Comparison of ENCODE assay signal across 10 cellular contexts in the genomic region with DNA sequence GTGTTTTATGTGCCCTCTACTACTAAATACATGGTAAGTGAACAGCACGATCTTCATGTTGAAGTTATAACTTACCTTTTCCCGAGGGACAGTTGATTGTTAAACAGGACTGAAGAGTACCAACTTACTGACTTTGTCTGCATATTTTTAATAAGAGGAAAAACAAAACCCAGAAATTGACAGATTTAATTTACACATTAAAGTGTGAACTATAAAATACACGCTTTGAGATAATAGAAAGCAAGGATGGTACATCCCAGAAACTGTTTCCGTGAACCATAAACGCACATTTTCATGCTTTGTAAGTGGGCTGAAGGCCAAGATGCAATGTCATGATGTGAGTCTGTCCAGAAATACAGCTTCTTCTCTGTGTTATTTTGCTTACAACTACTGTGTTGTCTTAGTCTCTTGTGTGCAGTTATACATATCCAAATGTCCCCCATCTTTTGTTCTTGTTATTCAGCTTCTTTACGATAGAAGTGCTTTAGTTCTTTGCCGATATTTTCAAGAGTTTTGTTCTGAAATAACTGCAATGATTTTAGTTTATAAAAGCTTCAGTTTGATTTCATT.
DNase-seq lines count a peak whose midpoint lies in the region; ATAC-seq and TF ChIP-seq lines count a peak whose summit lies in the region.
"Had no signal": no experiment of that assay in that cellular context is flagged by ENCODE, and none has a peak within 500 bp of the region (broad histone marks: within the 10 kb centered on the region; RNA-seq: fewer than 3 reads in every experiment).

No MANE protein-coding gene starts in this region.

- peaks cover 12% of the 10 kb centered on the region for H4K20me1 ChIP-seq in PC-9 (ENCODE audit: insufficient read depth)

- no peaks in the 10 kb centered on the region for H3K9me2 ChIP-seq in PC-9 (ENCODE audit: insufficient read depth)

- H3K27me3 ChIP-seq in BE2C (no peaks in the 10 kb centered on the region), PC-9 (ENCODE audit: insufficient read depth, low read depth) (no peaks in the 10 kb centered on the region)
- H3K27me3 ChIP-seq: heart right ventricle had no signal

- CTCF ChIA-PET in PC-9 (lab: Charles Lee) = interaction anchor here (0.6 to 0.9 kb wide), 2 partner anchors 20 to 229 kb away, joined by 3 to 10 read pairs; no protein-coding TSS in a partner anchor

- no peaks in the 10 kb centered on the region for H3K79me2 ChIP-seq in PC-9 (ENCODE audit: low read depth)

- no TSS peak for BruUV-seq in PC-9 (replicated peaks; lab: Mats Ljungman, UMichigan)

- H3K36me3 ChIP-seq in BE2C (peaks cover 5% of the 10 kb centered on the region), PC-9 (ENCODE audit: low read depth) (no peaks in the 10 kb centered on the region)

- H3K4me3 ChIP-seq in BE2C (ENCODE audit: low read depth, low read length) (0 out of 2 replicates have a peak overlapping the region, but pooled peaks have one; percentile 7), PC-9 (no peak overlapping the region)
- H3K4me3 ChIP-seq: heart right ventricle had no signal

- ATAC-seq in SK-N-SH treated with all-trans-retinoic acid at 6 μM for 48 hours = peak; percentile 39
- ATAC-seq in GM18907 (IDR thresholded peaks at IDR 0.05; ENCODE audit: unreplicated experiment) = no peak

- H2AFZ ChIP-seq in PC-9 = no peak overlapping the region

- H3K27ac ChIP-seq in PC-9 = no peak overlapping the region
- H3K27ac ChIP-seq: heart right ventricle had no signal

- H3F3A ChIP-seq in PC-9 (ENCODE audit: insufficient read depth, low read depth) = peaks cover 19% of the 10 kb centered on the region; the same call in 1 of the 2 replicates

- H3K9me3 ChIP-seq in BE2C (no peaks in the 10 kb centered on the region), PC-9 (ENCODE audit: insufficient read depth, low read depth) (no peaks in the 10 kb centered on the region)
- H3K9me3 ChIP-seq: heart right ventricle had no signal

- H3K4me1 ChIP-seq in BE2C (peaks cover 30% of the 10 kb centered on the region), PC-9 (replicated peaks; ENCODE audit: insufficient read depth) (peaks cover 14% of the 10 kb centered on the region)

- DNase-seq in BE2C (no peak), ELR (ENCODE audit: low read depth) (peak; percentile 44), foreskin melanocyte (peak; percentile 70), PC-9 (no peak), head of caudate nucleus (no peak)
- DNase-seq in activated CD8-positive, alpha-beta memory T cell treated with anti-CD3 and anti-CD28 coated beads for 24 hours = no peak
- DNase-seq: activated CD8-positive, alpha-beta memory T cell treated with anti-CD3 and anti-CD28 coated beads, Interleukin-2, amount 50 U/mL, for 48 hours had no signal

- intact Hi-C loops in PC-9 (cut with micrococcal nuclease; ENCODE audit: unreplicated experiment) = no loop called here
- intact Hi-C loops in head of caudate nucleus (cut with DNase I) = loop anchor here (10.0 kb wide), 1 partner anchor 189 kb away; the partner anchor contains the start of gene MLLT10

- no peak overlapping the region; the same call in 1 of the 2 replicates for H3K4me2 ChIP-seq in PC-9

- TF ChIP-seq CTCF in BE2C (IDR thresholded peaks at IDR 0.05; ENCODE audit: low read depth, low read length) (no peak), PC-9 (conservative IDR thresholded peaks at IDR 0.05) (no peak)

- POLR2A ChIA-PET in PC-9 (lab: Charles Lee; ENCODE audit: unreplicated experiment) = interaction anchor here (0.5 to 0.9 kb wide), 3 partner anchors 9 to 319 kb away, joined by 3 to 11 read pairs (median 5); no protein-coding TSS in a partner anchor

TF ChIP-seq in SK-N-SH treated with all-trans-retinoic acid at 6 μM for 48 hours, 23 proteins besides CTCF, POLR2A, EP300 and RAD21:
- TF ChIP-seq ISL1 (CRISPR knock-in tag; IDR thresholded peaks at IDR 0.05) = no peak
- TF ChIP-seq ZC3H10 (CRISPR knock-in tag; IDR thresholded peaks at IDR 0.05) = no peak
- TF ChIP-seq CSDC2 (CRISPR knock-in tag; IDR thresholded peaks at IDR 0.05) = no peak
- TF ChIP-seq BACH2 (CRISPR knock-in tag; IDR thresholded peaks at IDR 0.05; ENCODE audit: borderline replicate concordance) = no peak
- TF ChIP-seq, protein P1, sequence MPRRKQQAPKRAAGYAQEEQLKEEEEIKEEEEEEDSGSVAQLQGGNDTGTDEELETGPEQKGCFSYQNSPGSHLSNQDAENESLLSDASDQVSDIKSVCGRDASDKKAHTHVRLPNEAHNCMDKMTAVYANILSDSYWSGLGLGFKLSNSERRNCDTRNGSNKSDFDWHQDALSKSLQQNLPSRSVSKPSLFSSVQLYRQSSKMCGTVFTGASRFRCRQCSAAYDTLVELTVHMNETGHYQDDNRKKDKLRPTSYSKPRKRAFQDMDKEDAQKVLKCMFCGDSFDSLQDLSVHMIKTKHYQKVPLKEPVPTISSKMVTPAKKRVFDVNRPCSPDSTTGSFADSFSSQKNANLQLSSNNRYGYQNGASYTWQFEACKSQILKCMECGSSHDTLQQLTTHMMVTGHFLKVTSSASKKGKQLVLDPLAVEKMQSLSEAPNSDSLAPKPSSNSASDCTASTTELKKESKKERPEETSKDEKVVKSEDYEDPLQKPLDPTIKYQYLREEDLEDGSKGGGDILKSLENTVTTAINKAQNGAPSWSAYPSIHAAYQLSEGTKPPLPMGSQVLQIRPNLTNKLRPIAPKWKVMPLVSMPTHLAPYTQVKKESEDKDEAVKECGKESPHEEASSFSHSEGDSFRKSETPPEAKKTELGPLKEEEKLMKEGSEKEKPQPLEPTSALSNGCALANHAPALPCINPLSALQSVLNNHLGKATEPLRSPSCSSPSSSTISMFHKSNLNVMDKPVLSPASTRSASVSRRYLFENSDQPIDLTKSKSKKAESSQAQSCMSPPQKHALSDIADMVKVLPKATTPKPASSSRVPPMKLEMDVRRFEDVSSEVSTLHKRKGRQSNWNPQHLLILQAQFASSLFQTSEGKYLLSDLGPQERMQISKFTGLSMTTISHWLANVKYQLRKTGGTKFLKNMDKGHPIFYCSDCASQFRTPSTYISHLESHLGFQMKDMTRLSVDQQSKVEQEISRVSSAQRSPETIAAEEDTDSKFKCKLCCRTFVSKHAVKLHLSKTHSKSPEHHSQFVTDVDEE (CRISPR knock-in tag; IDR thresholded peaks at IDR 0.05) = no peak
- no peak for TF ChIP-seq ZFP30 (CRISPR knock-in tag; IDR thresholded peaks at IDR 0.05)

Comparison
In these comparisons a context has a peak if more than half of its experiments do, and no peak if none do; other contexts are left out.
1. DNase-seq: peak in ELR (single experiment) and foreskin melanocyte (single experiment); none in BE2C (single experiment), activated CD8-positive, alpha-beta memory T cell treated with anti-CD3 and anti-CD28 coated beads for 24 hours (single experiment), PC-9 (0 of 2) and head of caudate nucleus (0 of 42).